Comparison of ENCODE assay signal across 24 cellular contexts in the genomic region with DNA sequence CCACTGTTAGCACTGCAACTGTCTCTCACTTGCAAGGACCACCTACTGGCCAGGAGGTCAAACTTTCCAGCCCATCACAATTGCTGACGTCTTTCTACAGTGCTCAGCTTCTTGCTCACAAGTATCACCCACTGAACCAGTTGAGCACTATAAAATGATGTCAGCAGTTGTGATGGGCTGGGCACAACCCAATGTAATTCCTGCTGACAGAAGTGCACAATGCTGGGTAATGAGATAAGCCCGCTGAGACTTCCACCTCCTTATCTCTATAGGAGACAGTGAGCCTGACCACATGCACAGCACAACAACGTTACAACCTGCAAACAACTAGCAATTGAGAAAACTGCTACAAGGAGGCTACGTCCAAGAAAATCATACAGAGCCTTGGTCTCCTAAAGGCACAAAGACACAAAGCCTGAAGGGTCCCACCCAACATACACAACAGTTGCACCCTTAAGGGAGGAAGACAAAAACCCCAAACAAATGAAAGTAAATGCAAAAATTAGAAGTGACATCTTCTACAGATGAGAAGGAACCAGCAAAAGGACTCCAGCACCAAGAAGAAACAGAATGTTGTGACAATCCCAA.
"Had no signal": no experiment of that assay in that cellular context is flagged by ENCODE, and none has a peak within 500 bp of the region (broad histone marks: within the 10 kb centered on the region; RNA-seq: fewer than 3 reads in every experiment).

No MANE protein-coding gene starts in this region.

- H3K36me3 ChIP-seq: adrenal gland, ascending aorta, brain microvascular endothelial cell, left lung, neural progenitor cell, sigmoid colon, upper lobe of left lung had no signal

- H3K4me3 ChIP-seq: adrenal gland, ascending aorta, left lung, neural progenitor cell, sigmoid colon, upper lobe of left lung had no signal

- H3K27ac ChIP-seq: adrenal gland, ascending aorta, brain microvascular endothelial cell, foreskin keratinocyte, left lung, neural progenitor cell, sigmoid colon, upper lobe of left lung had no signal

- H3K27me3 ChIP-seq: adrenal gland, ascending aorta, brain microvascular endothelial cell, foreskin keratinocyte, left lung, neural progenitor cell, sigmoid colon, upper lobe of left lung had no signal

- H3K9me3 ChIP-seq: adrenal gland, ascending aorta, sigmoid colon had no signal

- H3K27ac Mint-ChIP-seq: activated naive CD8-positive, alpha-beta T cell; activated T-cell treated with anti-CD3 and anti-CD28 coated beads, Interleukin-2, amount 50 U/mL, for 24 hours; activated T-helper 17 cell treated with anti-CD3 and anti-CD28 coated beads, Interleukin-2, amount 50 U/mL, for 72 hours; dendritic cell treated with granulocyte-macrophage colony-stimulating factor and Interleukin-4, amounts not matched to agents 40 ng/mL and 50 ng/mL, for 4 days; mesothelial cell of epicardium; naive thymus-derived CD8-positive, alpha-beta T cell; neural progenitor cell; stimulated activated naive B cell treated with anti-CD40 and anti-IgM and Interleukin-4, amounts not matched to agents 10 μg/mL and 1 μg/mL and 100 μg/mL, for 72 hours; WTC11 had no signal

- H3K4me1 ChIP-seq: adrenal gland, ascending aorta, foreskin keratinocyte, left lung, neural progenitor cell, sigmoid colon, upper lobe of left lung had no signal

- H2AFZ ChIP-seq: neural progenitor cell had no signal

- DNase-seq: activated CD4-positive, alpha-beta T cell treated with anti-CD3 and anti-CD28 coated beads, Interleukin-2, amount 50 U/mL, for 4 hours; activated CD8-positive, alpha-beta memory T cell treated with anti-CD3 and anti-CD28 coated beads for 24 hours; activated CD8-positive, alpha-beta memory T cell treated with anti-CD3 and anti-CD28 coated beads, Interleukin-2, amount 50 U/mL, for 4 hours; activated T-cell treated with anti-CD3 and anti-CD28 coated beads, Interleukin-2, amount 50 U/mL, for 24 hours; adrenal gland; brain microvascular endothelial cell; caudate nucleus; effector CD4-positive, alpha-beta T cell; foreskin keratinocyte; kidney glomerular epithelial cell; left lung; naive thymus-derived CD8-positive, alpha-beta T cell; sigmoid colon; stimulated activated CD4-positive, alpha-beta T cell treated with anti-CD3 and anti-CD28 coated beads, Interleukin-2, amount 100 ng/mL, for 48 hours; stimulated activated CD8-positive, alpha-beta memory T cell treated with anti-CD3 and anti-CD28 coated beads, Interleukin-4, amount 100 ng/mL, for 48 hours; stimulated activated naive B cell treated with anti-CD40 and anti-IgM and Interleukin-4, amounts not matched to agents 10 μg/mL and 1 μg/mL and 100 μg/mL, for 72 hours; upper lobe of left lung had no signal

- H3K36me3 Mint-ChIP-seq: activated naive CD8-positive, alpha-beta T cell; neural progenitor cell; stimulated activated naive B cell treated with anti-CD40 and anti-IgM and Interleukin-4, amounts not matched to agents 10 μg/mL and 1 μg/mL and 100 μg/mL, for 72 hours; WTC11 had no signal

- H3K9me3 Mint-ChIP-seq: WTC11 had no signal

- H3K9ac ChIP-seq: neural progenitor cell had no signal

- ATAC-seq: activated T-helper 17 cell treated with anti-CD3 and anti-CD28 coated beads, Interleukin-2, amount 50 U/mL, for 72 hours; foreskin keratinocyte; left lung; naive thymus-derived CD8-positive, alpha-beta T cell; stimulated activated naive B cell treated with anti-CD40 and anti-IgM and Interleukin-4, amounts not matched to agents 10 μg/mL and 1 μg/mL and 100 μg/mL, for 72 hours had no signal

- H3K4me2 ChIP-seq: neural progenitor cell had no signal
